Comparison of ENCODE assay signal across 16 cellular contexts in genomic region chr1:33221385-33221758, GRCh38.
"Had no signal": no experiment of that assay in that cellular context is flagged by ENCODE, and none has a peak within 500 bp of the region (broad histone marks: within the 10 kb centered on the region; RNA-seq: fewer than 3 reads in every experiment).

No MANE protein-coding gene starts in this region.

- H3K27ac Mint-ChIP-seq: activated CD4-positive, alpha-beta T cell treated with anti-CD3 and anti-CD28 coated beads for 36 hours; activated CD8-positive, alpha-beta T cell treated with anti-CD3 and anti-CD28 coated beads for 36 hours; nephron had no signal

- H3K36me3 ChIP-seq: colonic mucosa, sigmoid colon had no signal

- H3K27ac ChIP-seq: colonic mucosa, psoas muscle, sigmoid colon, VCaP had no signal

- H3K4me1 Mint-ChIP-seq: activated CD4-positive, alpha-beta T cell treated with anti-CD3 and anti-CD28 coated beads for 36 hours; nephron had no signal

- DNase-seq: activated CD4-positive, alpha-beta T cell treated with anti-CD3 and anti-CD28 coated beads for 36 hours; activated CD8-positive, alpha-beta memory T cell treated with anti-CD3 and anti-CD28 coated beads, Interleukin-2, amount 50 U/mL, for 4 hours; activated CD8-positive, alpha-beta T cell treated with anti-CD3 and anti-CD28 coated beads for 36 hours; activated naive CD4-positive, alpha-beta T cell; colonic mucosa; hypothalamus; occipital lobe; psoas muscle; sigmoid colon; stimulated activated CD4-positive, alpha-beta T cell treated with anti-CD3 and anti-CD28 coated beads, Interleukin-4, amount 100 ng/mL, for 1 hour; stimulated activated CD8-positive, alpha-beta memory T cell treated with anti-CD3 and anti-CD28 coated beads, Interleukin-4, amount 100 ng/mL, for 48 hours; stimulated activated naive CD8-positive, alpha-beta T cell treated with anti-CD3 and anti-CD28 coated beads, Interleukin-15, Interleukin-2, amounts not matched to agents 100 U/mL and 50 U/mL, for 24 hours; T-helper 1 cell had no signal

- FAIRE-seq: endothelial cell of umbilical vein had no signal

- H3K4me3 Mint-ChIP-seq: activated CD4-positive, alpha-beta T cell treated with anti-CD3 and anti-CD28 coated beads for 36 hours; activated CD8-positive, alpha-beta T cell treated with anti-CD3 and anti-CD28 coated beads for 36 hours; nephron had no signal

- ATAC-seq: activated CD4-positive, alpha-beta T cell treated with anti-CD3 and anti-CD28 coated beads for 36 hours; activated CD8-positive, alpha-beta T cell treated with anti-CD3 and anti-CD28 coated beads for 36 hours; psoas muscle; stimulated activated naive CD8-positive, alpha-beta T cell treated with anti-CD3 and anti-CD28 coated beads, Interleukin-15, Interleukin-2, amounts not matched to agents 100 U/mL and 50 U/mL, for 24 hours had no signal

- H3K4me3 ChIP-seq: colonic mucosa, psoas muscle, sigmoid colon had no signal

- H3K9me3 ChIP-seq: colonic mucosa, sigmoid colon had no signal

- H3K27me3 ChIP-seq: colonic mucosa, sigmoid colon had no signal

- H3K4me1 ChIP-seq: colonic mucosa, psoas muscle, sigmoid colon had no signal
